In the genomic region with DNA sequence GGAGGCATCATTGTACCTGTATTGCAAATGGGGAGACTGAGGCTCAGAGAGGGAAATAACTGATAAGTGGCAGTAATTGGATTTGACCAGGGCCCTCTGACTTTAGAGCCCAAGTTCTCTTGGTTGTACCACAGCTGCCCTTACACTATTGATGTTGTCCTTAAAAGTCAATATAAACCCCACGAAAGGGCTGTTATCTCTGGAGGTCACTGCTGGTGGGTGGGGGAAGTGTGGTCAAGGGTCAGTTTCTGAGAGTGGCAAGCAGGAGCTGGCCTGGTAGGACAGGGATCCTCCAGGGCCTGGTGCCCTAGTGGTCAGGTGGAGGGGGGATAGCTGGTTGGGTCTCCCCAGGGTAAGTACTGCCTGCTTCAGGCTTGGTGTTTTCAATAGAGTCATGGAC, we compare ENCODE assay signal across 11 cellular contexts. TPM values are rescaled to one million over a fixed set of nuclear protein-coding genes. Genes with fewer than 3 reads are reported as not detected.
DNase-seq lines count a peak whose midpoint lies in the region; ATAC-seq and TF ChIP-seq lines count a peak whose summit lies in the region.
"Had no signal": no experiment of that assay in that cellular context is flagged by ENCODE, and none has a peak within 500 bp of the region (broad histone marks: within the 10 kb centered on the region; RNA-seq: fewer than 3 reads in every experiment).

No MANE protein-coding gene starts in this region.

- no peak overlapping the region for H3K23ac ChIP-seq in neuronal stem cell (ENCODE audit: low read depth, low read length, poor library complexity)

- H4K91ac ChIP-seq in neuronal stem cell (ENCODE audit: low read depth, low read length, poor library complexity), result no peak overlapping the region

- H3K79me1 ChIP-seq in neuronal stem cell (ENCODE audit: low read depth, low read length), result no peaks in the 10 kb centered on the region

- no peak overlapping the region for H2BK15ac ChIP-seq in neuronal stem cell (ENCODE audit: low read length)

- H3K9me3 ChIP-seq in heart right ventricle (no peaks in the 10 kb centered on the region), neuronal stem cell (replicated peaks in 1 of 2; ENCODE audit: control insufficient read depth in 2 of 2, insufficient read depth in 1 of 2, low read depth in 1 of 2, low read length in 2 of 2) (no peaks in the 10 kb centered on the region)

- no peak overlapping the region for H3K18ac ChIP-seq in neuronal stem cell (ENCODE audit: low read length)

- no peak overlapping the region for H3K4ac ChIP-seq in neuronal stem cell (ENCODE audit: low read length)

- ATAC-seq in heart right ventricle, result no peak
- peak; percentile 77 for ATAC-seq in left lobe of liver
- no peak for ATAC-seq in GM19467 (IDR thresholded peaks at IDR 0.05; ENCODE audit: unreplicated experiment)
- ATAC-seq: HCT116 had no signal

- DNase-seq in heart right ventricle, result no peak
- DNase-seq in cardiac septum (ENCODE audit: low spot score), result no peak
- DNase-seq in left lobe of liver (ENCODE audit: low spot score), result peak; percentile 58
- DNase-seq in neuronal stem cell (ENCODE audit: low spot score), result no peak
- DNase-seq in SKM-1 treated with dmso at 0.1 percent for 144 hours (lab: John Stamatoyannopoulos, UW; ENCODE audit: unreplicated experiment), result no peak
- DNase-seq in stimulated activated naive CD4-positive, alpha-beta T cell treated with Interleukin-2 at 50 U/mL for 16 hours (lab: John Stamatoyannopoulos, UW), result no peak
- DNase-seq: CD4-positive, CD25-positive, alpha-beta regulatory T cell; DMS53 had no signal

- no peak overlapping the region for H2BK120ac ChIP-seq in neuronal stem cell (ENCODE audit: low read depth, low read length)

- intact Hi-C loops in heart right ventricle (cut with DNase I) (loop anchor here in 2 of 10 donors (5.0 to 10.0 kb wide), 2 partner anchors 45 to 53 kb away; no protein-coding TSS in a partner anchor), cardiac septum (cut with DNase I) (no loop called here)

- 78 to 96% methylated on average over 1 of the region's 1 CpG for WGBS in heart right ventricle, 2 donors
- WGBS in neuronal stem cell (ENCODE audit: extremely low coverage in 2 of 2, insufficient read length in 2 of 2, insufficient replicate concordance in 1 of 2), 2 donors, result no CpG with 5 or more reads among the region's 1 CpG

- H3K4me1 ChIP-seq in heart right ventricle, result peaks cover 15 to 90% (median 58%) of the 10 kb centered on the region in 9 donors
- peaks cover 0 to 6% of the 10 kb centered on the region in 2 donors for H3K4me1 ChIP-seq in neuronal stem cell (ENCODE audit: control insufficient read depth in 2 of 2, insufficient read depth in 1 of 2, low read depth in 1 of 2, low read length in 2 of 2)

- TF ChIP-seq CTCF in heart right ventricle (IDR thresholded peaks at IDR 0.05), result no peak

- no peak overlapping the region for H2AFZ ChIP-seq in neuronal stem cell (ENCODE audit: low read length)

- peak overlapping the region; percentile 18 for H3K9ac ChIP-seq in neuronal stem cell (ENCODE audit: low read depth, low read length, poor library complexity)

- no peak overlapping the region for H2BK12ac ChIP-seq in neuronal stem cell (ENCODE audit: low read length)

- H3K4me3 ChIP-seq in heart right ventricle (no peak overlapping the region), neuronal stem cell (ENCODE audit: low read length in 2 of 2) (no peak overlapping the region)

- no peaks in the 10 kb centered on the region for H3K27me3 ChIP-seq in heart right ventricle
- no peaks in the 10 kb centered on the region for H3K27me3 ChIP-seq in neuronal stem cell (ENCODE audit: control insufficient read depth in 3 of 3, insufficient read depth in 3 of 3, low read depth in 1 of 3, low read length in 3 of 3)

- H4K8ac ChIP-seq in neuronal stem cell (ENCODE audit: low read depth, low read length), result no peak overlapping the region

- no peak overlapping the region for H2BK5ac ChIP-seq in neuronal stem cell (ENCODE audit: low read length)

- no peak overlapping the region for H3K4me2 ChIP-seq in neuronal stem cell (ENCODE audit: insufficient read depth, low read length, poor library complexity, severe bottlenecking)

- H2AK5ac ChIP-seq in neuronal stem cell (ENCODE audit: low read depth, low read length), result no peak overlapping the region

- H3K36me3 ChIP-seq in heart right ventricle, result peaks cover 0 to 8% (median 1%) of the 10 kb centered on the region in 9 donors
- no peaks in the 10 kb centered on the region for H3K36me3 ChIP-seq in neuronal stem cell (replicated peaks in 1 of 2; ENCODE audit: control insufficient read depth in 2 of 2, insufficient read depth in 2 of 2, low read length in 2 of 2)

- H3K14ac ChIP-seq in neuronal stem cell (ENCODE audit: low read length), result no peak overlapping the region

- H3K27ac ChIP-seq in heart right ventricle, result peak overlapping the region in 6 of 10 donors; percentile 10 to 64 (median 34)
- no peak overlapping the region for H3K27ac ChIP-seq in neuronal stem cell (replicated peaks; ENCODE audit: low read length)
- H3K27ac ChIP-seq: 22Rv1 had no signal

RNA-seq across cellular contexts. Expression of a gene that starts 44.2 kb away (rescaled TPM):
- total RNA-seq in heart right ventricle (100 to 1,000 TPM; 101 to 274 (median 171) TPM), cardiac septum (155 TPM), left lobe of liver (16.6 TPM)
- polyA plus RNA-seq in heart right ventricle, result 100 to 1,000 TPM; 211 to 245 TPM
- 0.47 TPM for polyA plus RNA-seq in neuronal stem cell (2013, experiment 1 of 2)
- 0.46 TPM for polyA plus RNA-seq in neuronal stem cell (2013, experiment 2 of 2)
- polyA plus RNA-seq: CD4-positive, CD25-positive, alpha-beta regulatory T cell had no signal
